ENCODE assay signal across 1 cellular context in genomic region chr7:43888983-43889945, GRCh38.
TF ChIP-seq lines count a peak whose summit lies in the region.

No MANE protein-coding gene starts in this region.

TF ChIP-seq in HepG2, 621 proteins besides CTCF, POLR2A, EP300 and RAD21:
- no peak for TF ChIP-seq IRX3 (CRISPR knock-in tag; IDR thresholded peaks at IDR 0.05; ENCODE audit: borderline replicate concordance, low read depth)
- TF ChIP-seq RFXANK (CRISPR knock-in tag; IDR thresholded peaks at IDR 0.05), result no peak
